ENCODE assay signal across 1 cellular context in the genomic region with DNA sequence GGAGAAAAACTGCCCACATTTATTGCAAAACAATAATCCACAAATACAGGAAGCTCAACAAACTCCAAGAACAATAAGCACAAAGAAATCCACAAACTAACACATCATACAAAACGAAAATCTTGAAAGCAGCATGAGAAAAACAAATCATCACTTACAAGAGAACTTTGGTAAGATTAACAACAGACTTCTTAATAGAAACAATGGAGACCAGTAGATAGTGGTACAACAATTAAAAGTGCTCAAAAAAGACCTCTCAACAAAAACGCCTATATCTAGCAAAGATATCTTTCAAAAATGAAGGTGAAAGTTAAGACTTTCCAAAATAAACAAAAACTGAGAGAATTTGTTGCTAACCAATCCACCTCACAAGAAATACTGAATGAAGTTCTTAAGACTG.
A peak's percentile ranks its signal among the peaks of the same experiment; 100 is the strongest.
TF ChIP-seq lines count a peak whose summit lies in the region.

No MANE protein-coding gene starts in this region.

TF ChIP-seq in K562, 482 proteins besides CTCF, POLR2A, EP300 and RAD21 (continued from another document):
- TF ChIP-seq, protein P1, sequence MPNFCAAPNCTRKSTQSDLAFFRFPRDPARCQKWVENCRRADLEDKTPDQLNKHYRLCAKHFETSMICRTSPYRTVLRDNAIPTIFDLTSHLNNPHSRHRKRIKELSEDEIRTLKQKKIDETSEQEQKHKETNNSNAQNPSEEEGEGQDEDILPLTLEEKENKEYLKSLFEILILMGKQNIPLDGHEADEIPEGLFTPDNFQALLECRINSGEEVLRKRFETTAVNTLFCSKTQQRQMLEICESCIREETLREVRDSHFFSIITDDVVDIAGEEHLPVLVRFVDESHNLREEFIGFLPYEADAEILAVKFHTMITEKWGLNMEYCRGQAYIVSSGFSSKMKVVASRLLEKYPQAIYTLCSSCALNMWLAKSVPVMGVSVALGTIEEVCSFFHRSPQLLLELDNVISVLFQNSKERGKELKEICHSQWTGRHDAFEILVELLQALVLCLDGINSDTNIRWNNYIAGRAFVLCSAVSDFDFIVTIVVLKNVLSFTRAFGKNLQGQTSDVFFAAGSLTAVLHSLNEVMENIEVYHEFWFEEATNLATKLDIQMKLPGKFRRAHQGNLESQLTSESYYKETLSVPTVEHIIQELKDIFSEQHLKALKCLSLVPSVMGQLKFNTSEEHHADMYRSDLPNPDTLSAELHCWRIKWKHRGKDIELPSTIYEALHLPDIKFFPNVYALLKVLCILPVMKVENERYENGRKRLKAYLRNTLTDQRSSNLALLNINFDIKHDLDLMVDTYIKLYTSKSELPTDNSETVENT (CRISPR knock-in tag; IDR thresholded peaks at IDR 0.05) = no peak
- TF ChIP-seq, protein P2, sequence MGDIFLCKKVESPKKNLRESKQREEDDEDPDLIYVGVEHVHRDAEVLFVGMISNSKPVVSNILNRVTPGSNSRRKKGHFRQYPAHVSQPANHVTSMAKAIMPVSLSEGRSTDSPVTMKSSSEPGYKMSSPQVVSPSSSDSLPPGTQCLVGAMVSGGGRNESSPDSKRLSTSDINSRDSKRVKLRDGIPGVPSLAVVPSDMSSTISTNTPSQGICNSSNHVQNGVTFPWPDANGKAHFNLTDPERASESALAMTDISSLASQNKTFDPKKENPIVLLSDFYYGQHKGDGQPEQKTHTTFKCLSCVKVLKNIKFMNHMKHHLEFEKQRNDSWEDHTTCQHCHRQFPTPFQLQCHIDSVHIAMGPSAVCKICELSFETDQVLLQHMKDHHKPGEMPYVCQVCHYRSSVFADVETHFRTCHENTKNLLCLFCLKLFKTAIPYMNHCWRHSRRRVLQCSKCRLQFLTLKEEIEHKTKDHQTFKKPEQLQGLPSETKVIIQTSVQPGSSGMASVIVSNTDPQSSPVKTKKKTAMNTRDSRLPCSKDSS (IDR thresholded peaks at IDR 0.05; ENCODE audit: low read depth, partially characterized antibody) = peak; percentile 64
- TF ChIP-seq CBX3 (IDR thresholded peaks at IDR 0.05; ENCODE audit: borderline replicate concordance in 1 of 2, low read length in 2 of 2) (peak in 1 of 2 experiments; percentile 89; a peak in 2 of 3 replicates), GATAD2B (IDR thresholded peaks at IDR 0.05; ENCODE audit: borderline replicate concordance) (no peak), HDAC1 (IDR thresholded peaks at IDR 0.05) (0 out of 4 replicates have a peak, but pooled peaks of 1 of the 2 experiments have one; percentile 21), TRIM24 (IDR thresholded peaks at IDR 0.05) (peak in 1 of 2 experiments; percentile 74; a peak in 2 of 4 replicates), DPF2 (IDR thresholded peaks at IDR 0.05) (no peak), XRCC3 (IDR thresholded peaks at IDR 0.05) (0 out of 2 replicates have a peak, but pooled peaks have one; percentile 31), FUS (optimal IDR thresholded peaks at IDR 0.05; ENCODE audit: low read depth, low read length) (no peak)
- TF ChIP-seq, protein P3, sequence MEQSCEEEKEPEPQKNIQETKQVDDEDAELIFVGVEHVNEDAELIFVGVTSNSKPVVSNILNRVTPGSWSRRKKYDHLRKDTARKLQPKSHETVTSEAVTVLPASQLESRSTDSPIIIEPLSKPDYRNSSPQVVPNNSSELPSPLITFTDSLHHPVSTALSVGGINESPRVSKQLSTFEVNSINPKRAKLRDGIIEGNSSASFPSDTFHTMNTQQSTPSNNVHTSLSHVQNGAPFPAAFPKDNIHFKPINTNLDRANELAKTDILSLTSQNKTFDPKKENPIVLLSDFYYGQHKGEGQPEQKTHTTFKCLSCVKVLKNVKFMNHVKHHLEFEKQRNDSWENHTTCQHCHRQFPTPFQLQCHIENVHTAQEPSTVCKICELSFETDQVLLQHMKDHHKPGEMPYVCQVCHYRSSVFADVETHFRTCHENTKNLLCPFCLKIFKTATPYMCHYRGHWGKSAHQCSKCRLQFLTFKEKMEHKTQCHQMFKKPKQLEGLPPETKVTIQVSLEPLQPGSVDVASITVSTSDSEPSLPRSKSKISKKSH (CRISPR knock-in tag; IDR thresholded peaks at IDR 0.05) = 0 out of 2 replicates have a peak, but pooled peaks have one; percentile 37
- TF ChIP-seq, protein P4, sequence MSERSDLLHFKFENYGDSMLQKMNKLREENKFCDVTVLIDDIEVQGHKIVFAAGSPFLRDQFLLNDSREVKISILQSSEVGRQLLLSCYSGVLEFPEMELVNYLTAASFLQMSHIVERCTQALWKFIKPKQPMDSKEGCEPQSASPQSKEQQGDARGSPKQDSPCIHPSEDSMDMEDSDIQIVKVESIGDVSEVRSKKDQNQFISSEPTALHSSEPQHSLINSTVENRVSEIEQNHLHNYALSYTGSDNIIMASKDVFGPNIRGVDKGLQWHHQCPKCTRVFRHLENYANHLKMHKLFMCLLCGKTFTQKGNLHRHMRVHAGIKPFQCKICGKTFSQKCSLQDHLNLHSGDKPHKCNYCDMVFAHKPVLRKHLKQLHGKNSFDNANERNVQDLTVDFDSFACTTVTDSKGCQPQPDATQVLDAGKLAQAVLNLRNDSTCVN (CRISPR knock-in tag; IDR thresholded peaks at IDR 0.05) = no peak
